ENCODE assay signal across 7 cellular contexts in the genomic region with DNA sequence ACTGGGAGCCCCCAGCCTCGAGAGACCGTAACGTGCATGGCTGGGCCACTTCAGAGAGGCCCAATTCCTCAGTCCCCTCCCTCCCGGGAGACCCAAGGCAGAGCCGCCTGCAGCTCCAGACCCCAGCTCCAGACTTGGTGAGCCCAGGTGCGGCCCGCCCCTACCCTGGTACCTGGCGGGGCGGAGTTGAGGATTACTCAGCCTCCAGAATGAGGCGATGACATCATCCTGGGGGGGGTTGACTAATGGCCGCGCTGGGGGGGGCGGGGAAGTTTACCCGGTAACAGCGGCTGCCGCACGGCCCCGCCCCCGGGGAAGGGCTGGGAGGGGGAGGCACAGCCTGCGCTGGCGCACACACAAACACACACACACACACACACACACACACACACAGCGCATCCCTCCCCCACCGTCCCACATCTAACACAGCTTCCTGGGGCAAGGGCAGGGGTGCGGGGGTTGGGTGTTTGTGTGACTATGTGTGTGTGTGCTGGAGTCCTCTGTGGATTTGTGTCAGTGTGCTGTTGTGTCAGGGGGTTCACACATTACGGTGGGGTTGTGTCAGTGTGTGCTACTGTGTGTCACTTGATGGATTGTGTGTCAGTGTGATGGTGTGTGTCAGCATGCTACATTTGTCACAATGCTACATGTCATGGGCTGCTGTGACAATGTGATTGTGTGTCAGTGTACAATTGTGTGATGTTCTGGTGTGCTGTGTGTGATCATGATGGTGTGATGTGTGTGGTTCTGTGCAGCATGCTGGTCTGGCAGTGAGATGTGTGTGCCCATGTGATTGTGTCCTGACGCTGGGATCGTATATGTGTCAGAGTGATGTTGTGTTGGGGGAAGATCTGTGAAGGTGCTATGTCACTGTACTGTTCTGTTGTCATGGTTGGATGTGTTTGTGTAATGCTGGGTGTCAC. TPM values are rescaled to one million over a fixed set of nuclear protein-coding genes. Genes with fewer than 3 reads are reported as not detected.
DNase-seq lines count a peak whose midpoint lies in the region; ATAC-seq and TF ChIP-seq lines count a peak whose summit lies in the region.

No MANE protein-coding gene starts in this region.

- H3K4me3 Mint-ChIP-seq in GM23338: peak overlapping the region; percentile 51; the same call in 1 of the 3 replicates

- peaks cover 6% of the 10 kb centered on the region; the same call in 1 of the 3 replicates for H3K36me3 Mint-ChIP-seq in GM23338 (ENCODE audit: low read depth)

- DNase-seq in GM23338 (ENCODE audit: low spot score): peak; percentile 98
- peak; percentile 82 for DNase-seq in NCI-H345 (lab: John Stamatoyannopoulos, UW)
- DNase-seq in activated CD8-positive, alpha-beta memory T cell treated with anti-CD3 and anti-CD28 coated beads for 24 hours: peak; percentile 89
- peak; percentile 90 for DNase-seq in effector CD4-positive, alpha-beta T cell
- DNase-seq in stimulated activated naive CD4-positive, alpha-beta T cell treated with Interleukin-2 at 50 U/mL for 16 hours (lab: John Stamatoyannopoulos, UW): peak; percentile 89

- ATAC-seq in GM23338 (peak; percentile 67), GM21529 (IDR thresholded peaks at IDR 0.05; ENCODE audit: unreplicated experiment) (no peak)

- H3K79me2 ChIP-seq in GM23338 (replicated peaks; ENCODE audit: insufficient read depth): no peaks in the 10 kb centered on the region

- no peak overlapping the region for H2AFZ ChIP-seq in GM23338

- H3K27me3 ChIP-seq in GM23338 (ENCODE audit: insufficient read depth): peaks cover 41% of the 10 kb centered on the region
- H3K27me3 ChIP-seq in muscle layer of colon (ENCODE audit: control insufficient read depth in 1 of 2, insufficient read depth in 2 of 2, low read length in 2 of 2): peaks cover 0 to 8% of the 10 kb centered on the region in 2 donors

- H3K9me3 Mint-ChIP-seq in GM23338: peaks cover 3% of the 10 kb centered on the region; the same call in 2 of the 3 replicates

- H3K36me3 ChIP-seq in GM23338 (ENCODE audit: insufficient read depth): no peaks in the 10 kb centered on the region
- no peaks in the 10 kb centered on the region for H3K36me3 ChIP-seq in muscle layer of colon (ENCODE audit: insufficient read depth, low read length)

- H3K9ac ChIP-seq in muscle layer of colon (ENCODE audit: low read length): no peak overlapping the region

- no peaks in the 10 kb centered on the region for H3K9me3 ChIP-seq in muscle layer of colon (ENCODE audit: low read length)

- no peaks in the 10 kb centered on the region for H4K20me1 ChIP-seq in GM23338 (replicated peaks; ENCODE audit: insufficient read depth)

- peak overlapping the region; percentile 90 for H3K4me2 ChIP-seq in GM23338

- peaks cover 27% of the 10 kb centered on the region for H3K27me3 Mint-ChIP-seq in GM23338 (ENCODE audit: insufficient read depth, low read depth, poor library complexity)

- peaks cover 23% of the 10 kb centered on the region for H3K4me1 Mint-ChIP-seq in GM23338

- no peak for TF ChIP-seq CTCF in GM23338 (conservative IDR thresholded peaks at IDR 0.05; ENCODE audit: low read depth in 2 of 2)

- no peak overlapping the region for H3K27ac Mint-ChIP-seq in GM23338

- peaks cover 49% of the 10 kb centered on the region for H3F3A ChIP-seq in GM23338 (replicated peaks; ENCODE audit: low read depth)

- H3K4me1 ChIP-seq in GM23338 (ENCODE audit: insufficient read depth) (peaks cover 26% of the 10 kb centered on the region), muscle layer of colon (ENCODE audit: insufficient read depth, low read length) (peaks cover 35% of the 10 kb centered on the region)

- H3K4me3 ChIP-seq in GM23338: peak overlapping the region; percentile 73
- H3K4me3 ChIP-seq in muscle layer of colon (ENCODE audit: low read depth in 1 of 2, low read length in 2 of 2): no peak overlapping the region

- no peaks in the 10 kb centered on the region for H3K9me2 ChIP-seq in GM23338 (ENCODE audit: insufficient read depth)

- H3K27ac ChIP-seq in GM23338 (ENCODE audit: low read depth) (no peak overlapping the region), muscle layer of colon (ENCODE audit: low read depth, low read length) (peak overlapping the region; percentile 42)

TF ChIP-seq in GM23338, 12 proteins besides CTCF, POLR2A, EP300 and RAD21 (continues in another document):
- TF ChIP-seq CREB1 (CRISPR knock-in tag; IDR thresholded peaks at IDR 0.05; ENCODE audit: low read depth): peak; percentile 74
- TF ChIP-seq, protein P1, sequence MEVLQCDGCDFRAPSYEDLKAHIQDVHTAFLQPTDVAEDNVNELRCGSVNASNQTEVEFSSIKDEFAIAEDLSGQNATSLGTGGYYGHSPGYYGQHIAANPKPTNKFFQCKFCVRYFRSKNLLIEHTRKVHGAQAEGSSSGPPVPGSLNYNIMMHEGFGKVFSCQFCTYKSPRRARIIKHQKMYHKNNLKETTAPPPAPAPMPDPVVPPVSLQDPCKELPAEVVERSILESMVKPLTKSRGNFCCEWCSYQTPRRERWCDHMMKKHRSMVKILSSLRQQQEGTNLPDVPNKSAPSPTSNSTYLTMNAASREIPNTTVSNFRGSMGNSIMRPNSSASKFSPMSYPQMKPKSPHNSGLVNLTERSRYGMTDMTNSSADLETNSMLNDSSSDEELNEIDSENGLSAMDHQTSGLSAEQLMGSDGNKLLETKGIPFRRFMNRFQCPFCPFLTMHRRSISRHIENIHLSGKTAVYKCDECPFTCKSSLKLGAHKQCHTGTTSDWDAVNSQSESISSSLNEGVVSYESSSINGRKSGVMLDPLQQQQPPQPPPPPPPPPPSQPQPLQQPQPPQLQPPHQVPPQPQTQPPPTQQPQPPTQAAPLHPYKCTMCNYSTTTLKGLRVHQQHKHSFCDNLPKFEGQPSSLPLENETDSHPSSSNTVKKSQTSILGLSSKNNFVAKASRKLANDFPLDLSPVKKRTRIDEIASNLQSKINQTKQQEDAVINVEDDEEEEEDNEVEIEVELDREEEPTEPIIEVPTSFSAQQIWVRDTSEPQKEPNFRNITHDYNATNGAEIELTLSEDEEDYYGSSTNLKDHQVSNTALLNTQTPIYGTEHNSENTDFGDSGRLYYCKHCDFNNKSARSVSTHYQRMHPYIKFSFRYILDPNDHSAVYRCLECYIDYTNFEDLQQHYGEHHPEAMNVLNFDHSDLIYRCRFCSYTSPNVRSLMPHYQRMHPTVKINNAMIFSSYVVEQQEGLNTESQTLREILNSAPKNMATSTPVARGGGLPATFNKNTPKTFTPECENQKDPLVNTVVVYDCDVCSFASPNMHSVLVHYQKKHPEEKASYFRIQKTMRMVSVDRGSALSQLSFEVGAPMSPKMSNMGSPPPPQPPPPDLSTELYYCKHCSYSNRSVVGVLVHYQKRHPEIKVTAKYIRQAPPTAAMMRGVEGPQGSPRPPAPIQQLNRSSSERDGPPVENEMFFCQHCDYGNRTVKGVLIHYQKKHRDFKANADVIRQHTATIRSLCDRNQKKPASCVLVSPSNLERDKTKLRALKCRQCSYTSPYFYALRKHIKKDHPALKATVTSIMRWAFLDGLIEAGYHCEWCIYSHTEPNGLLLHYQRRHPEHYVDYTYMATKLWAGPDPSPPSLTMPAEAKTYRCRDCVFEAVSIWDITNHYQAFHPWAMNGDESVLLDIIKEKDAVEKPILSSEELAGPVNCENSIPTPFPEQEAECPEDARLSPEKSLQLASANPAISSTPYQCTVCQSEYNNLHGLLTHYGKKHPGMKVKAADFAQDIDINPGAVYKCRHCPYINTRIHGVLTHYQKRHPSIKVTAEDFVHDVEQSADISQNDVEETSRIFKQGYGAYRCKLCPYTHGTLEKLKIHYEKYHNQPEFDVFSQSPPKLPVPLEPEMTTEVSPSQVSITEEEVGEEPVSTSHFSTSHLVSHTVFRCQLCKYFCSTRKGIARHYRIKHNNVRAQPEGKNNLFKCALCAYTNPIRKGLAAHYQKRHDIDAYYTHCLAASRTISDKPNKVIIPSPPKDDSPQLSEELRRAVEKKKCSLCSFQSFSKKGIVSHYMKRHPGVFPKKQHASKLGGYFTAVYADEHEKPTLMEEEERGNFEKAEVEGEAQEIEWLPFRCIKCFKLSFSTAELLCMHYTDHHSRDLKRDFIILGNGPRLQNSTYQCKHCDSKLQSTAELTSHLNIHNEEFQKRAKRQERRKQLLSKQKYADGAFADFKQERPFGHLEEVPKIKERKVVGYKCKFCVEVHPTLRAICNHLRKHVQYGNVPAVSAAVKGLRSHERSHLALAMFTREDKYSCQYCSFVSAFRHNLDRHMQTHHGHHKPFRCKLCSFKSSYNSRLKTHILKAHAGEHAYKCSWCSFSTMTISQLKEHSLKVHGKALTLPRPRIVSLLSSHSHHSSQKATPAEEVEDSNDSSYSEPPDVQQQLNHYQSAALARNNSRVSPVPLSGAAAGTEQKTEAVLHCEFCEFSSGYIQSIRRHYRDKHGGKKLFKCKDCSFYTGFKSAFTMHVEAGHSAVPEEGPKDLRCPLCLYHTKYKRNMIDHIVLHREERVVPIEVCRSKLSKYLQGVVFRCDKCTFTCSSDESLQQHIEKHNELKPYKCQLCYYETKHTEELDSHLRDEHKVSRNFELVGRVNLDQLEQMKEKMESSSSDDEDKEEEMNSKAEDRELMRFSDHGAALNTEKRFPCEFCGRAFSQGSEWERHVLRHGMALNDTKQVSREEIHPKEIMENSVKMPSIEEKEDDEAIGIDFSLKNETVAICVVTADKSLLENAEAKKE (CRISPR knock-in tag; IDR thresholded peaks at IDR 0.05): no peak
- 0 out of 2 replicates have a peak, but pooled peaks have one; percentile 39 for TF ChIP-seq POLR2AphosphoS5 (IDR thresholded peaks at IDR 0.05; ENCODE audit: low read depth)
- TF ChIP-seq, protein P2, sequence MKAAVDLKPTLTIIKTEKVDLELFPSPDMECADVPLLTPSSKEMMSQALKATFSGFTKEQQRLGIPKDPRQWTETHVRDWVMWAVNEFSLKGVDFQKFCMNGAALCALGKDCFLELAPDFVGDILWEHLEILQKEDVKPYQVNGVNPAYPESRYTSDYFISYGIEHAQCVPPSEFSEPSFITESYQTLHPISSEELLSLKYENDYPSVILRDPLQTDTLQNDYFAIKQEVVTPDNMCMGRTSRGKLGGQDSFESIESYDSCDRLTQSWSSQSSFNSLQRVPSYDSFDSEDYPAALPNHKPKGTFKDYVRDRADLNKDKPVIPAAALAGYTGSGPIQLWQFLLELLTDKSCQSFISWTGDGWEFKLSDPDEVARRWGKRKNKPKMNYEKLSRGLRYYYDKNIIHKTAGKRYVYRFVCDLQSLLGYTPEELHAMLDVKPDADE (IDR thresholded peaks at IDR 0.05): no peak
- TF ChIP-seq EZH2phosphoT487 (IDR thresholded peaks at IDR 0.05; ENCODE audit: unreplicated experiment): no peak

RNA-seq across cellular contexts. Expression of a gene that starts 10.3 kb away (rescaled TPM):
- total RNA-seq in GM23338 (2014; rRNA removed; shearing (Covaris generic)): 27.8 and 31.9 TPM in 2 replicates
- polyA plus RNA-seq in GM23338 (2016; fragmentation: Nextera tagmentation; extraction: Ambion mirVana): 23.4 and 25.8 TPM in 2 replicates

RNA-seq across cellular contexts. Expression of a gene that starts 15.1 kb away (rescaled TPM):
- total RNA-seq in GM23338 (2014; rRNA removed; shearing (Covaris generic)): 14.5 and 17.3 TPM in 2 replicates
- polyA plus RNA-seq in GM23338 (2016; fragmentation: Nextera tagmentation; extraction: Ambion mirVana): 15.0 and 15.3 TPM in 2 replicates

RNA-seq across cellular contexts. Expression of a gene that starts 33.4 kb away (rescaled TPM):
- 1.7 and 2.9 TPM in 2 replicates for total RNA-seq in GM23338 (2014; rRNA removed; shearing (Covaris generic))
- polyA plus RNA-seq in GM23338 (2016; fragmentation: Nextera tagmentation; extraction: Ambion mirVana): 10.2 and 12.7 TPM in 2 replicates
